ENCODE assay signal across 10 cellular contexts in the genomic region with DNA sequence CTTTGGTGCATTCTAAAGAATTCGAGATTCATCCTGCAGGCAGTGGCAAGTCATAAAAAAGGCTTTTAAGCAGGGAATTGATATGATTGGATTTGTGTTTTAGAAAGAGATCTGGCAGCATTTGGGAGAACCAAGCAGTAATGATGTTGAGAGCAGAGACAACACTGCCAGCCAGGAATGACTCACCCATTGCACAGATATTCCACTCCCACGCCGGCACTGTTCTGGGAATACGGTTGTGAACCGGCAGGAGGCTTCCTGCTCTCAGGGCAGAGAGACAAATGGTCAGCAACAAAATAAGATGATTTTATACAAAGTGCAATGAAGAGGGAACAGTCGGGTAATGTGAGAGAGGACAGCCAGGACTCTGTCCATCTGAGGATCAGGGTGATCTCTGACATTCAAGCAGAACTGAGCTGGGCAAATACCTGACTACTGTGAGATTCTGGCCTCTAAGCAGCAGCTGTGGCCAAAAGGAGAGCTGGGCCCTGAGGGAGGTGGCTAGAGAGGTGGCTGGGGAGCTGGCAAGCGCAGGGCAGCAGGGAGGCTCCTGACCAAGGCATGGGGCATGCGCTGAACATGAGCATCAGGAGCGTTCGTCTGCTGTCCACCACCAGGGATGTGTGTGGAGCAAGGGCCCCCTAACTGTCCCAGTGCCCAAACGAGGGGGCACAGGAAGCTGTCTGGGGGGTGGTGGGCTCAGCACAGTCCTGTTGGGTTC. TPM values are rescaled to one million over a fixed set of nuclear protein-coding genes. Genes with fewer than 3 reads are reported as not detected.
A peak's percentile ranks its signal among the peaks of the same experiment; 100 is the strongest.
DNase-seq lines count a peak whose midpoint lies in the region; ATAC-seq and TF ChIP-seq lines count a peak whose summit lies in the region.
"Had no signal": no experiment of that assay in that cellular context is flagged by ENCODE, and none has a peak within 500 bp of the region (broad histone marks: within the 10 kb centered on the region; RNA-seq: fewer than 3 reads in every experiment).

No MANE protein-coding gene starts in this region.

- H3K27me3 ChIP-seq in testis = no peaks in the 10 kb centered on the region
- H3K27me3 ChIP-seq: upper lobe of left lung had no signal

- no peaks in the 10 kb centered on the region for H3K9me3 ChIP-seq in testis
- H3K9me3 ChIP-seq: upper lobe of left lung had no signal

- H3K36me3 Mint-ChIP-seq in HFFc6 (ENCODE audit: low read depth) = no peaks in the 10 kb centered on the region
- H3K36me3 Mint-ChIP-seq in MCF 10A (ENCODE audit: insufficient read depth, unreplicated experiment) = peaks cover 5% of the 10 kb centered on the region

- H3K4me1 ChIP-seq in testis = peaks cover 4% of the 10 kb centered on the region

- ATAC-seq in left colon (no peak), GM21576 (IDR thresholded peaks at IDR 0.05; ENCODE audit: unreplicated experiment) (no peak)

- H3K27me3 Mint-ChIP-seq in HFFc6 (ENCODE audit: insufficient read depth) (peaks cover 3% of the 10 kb centered on the region; the same call in 1 of the 2 replicates), MCF 10A (ENCODE audit: insufficient read depth, unreplicated experiment) (no peaks in the 10 kb centered on the region)

- DNase-seq in HFFc6 = peak; percentile 86
- DNase-seq in MCF 10A (ENCODE audit: unreplicated experiment) = peak; percentile 93
- DNase-seq in hepatic stellate cell (ENCODE audit: low spot score) = peak; percentile 90
- DNase-seq in testis = peak; percentile 32
- no peak for DNase-seq in NCI-H1417 treated with DMSO at 0.1 percent for 48 hours (lab: John Stamatoyannopoulos, UW)
- no peak for DNase-seq in left colon
- no peak for DNase-seq in retina

- TF ChIP-seq CTCF in HFFc6 (IDR thresholded peaks at IDR 0.05) = peak; percentile 59
- peak; percentile 18 for TF ChIP-seq CTCF in MCF 10A (IDR thresholded peaks at IDR 0.05; ENCODE audit: unreplicated experiment)
- no peak for TF ChIP-seq CTCF in testis (IDR thresholded peaks at IDR 0.05)

- no peak for TF ChIP-seq POLR2A in testis (IDR thresholded peaks at IDR 0.05)

- H3K27ac Mint-ChIP-seq in HFFc6 (peak overlapping the region; percentile 91), MCF 10A (ENCODE audit: low read depth, unreplicated experiment) (no peak overlapping the region)
- H3K27ac Mint-ChIP-seq: nephron had no signal

- H3K27ac ChIP-seq in testis = no peak overlapping the region
- H3K27ac ChIP-seq: upper lobe of left lung had no signal

- H3K4me3 ChIP-seq in testis = no peak overlapping the region
- H3K4me3 ChIP-seq: upper lobe of left lung had no signal

- H3K4me3 Mint-ChIP-seq in HFFc6 (peak overlapping the region; percentile 68), MCF 10A (ENCODE audit: unreplicated experiment) (no peak overlapping the region)
- H3K4me3 Mint-ChIP-seq: nephron had no signal

- no peaks in the 10 kb centered on the region for H3K36me3 ChIP-seq in testis (ENCODE audit: low read depth, missing control alignments)
- H3K36me3 ChIP-seq: upper lobe of left lung had no signal

- POLR2A ChIA-PET in MCF 10A (lab: Yijun Ruan, JAX) = interaction anchor here (1.0 to 1.3 kb wide), 3 partner anchors 9 to 173 kb away, joined by 3 to 5 read pairs (median 4); no protein-coding TSS in a partner anchor

- intact Hi-C loops in MCF 10A (cut with micrococcal nuclease) (no loop called here), testis (cut with DNase I; ENCODE audit: low total_unique reads) (no loop called here), left colon (cut with DNase I, micrococcal nuclease) (no loop called here)

- WGBS in testis, 2 donors = 65 to 82% methylated on average over 11 of the region's 11 CpGs

- H3K9me3 Mint-ChIP-seq in HFFc6 = no peaks in the 10 kb centered on the region
- no peaks in the 10 kb centered on the region for H3K9me3 Mint-ChIP-seq in MCF 10A (ENCODE audit: unreplicated experiment)
- H3K9me3 Mint-ChIP-seq: nephron had no signal

- H3K4me1 Mint-ChIP-seq in HFFc6 (ENCODE audit: low read depth) (peaks cover 54% of the 10 kb centered on the region), MCF 10A (ENCODE audit: insufficient read depth, unreplicated experiment) (peaks cover 35% of the 10 kb centered on the region)

- BruUV-seq in MCF 10A (replicated peaks; lab: Mats Ljungman, UMichigan) = no TSS peak

- CTCF ChIA-PET in MCF 10A (lab: Yijun Ruan, JAX) = interaction anchor here (0.6 to 2.4 kb wide), 9 partner anchors 12 to 174 kb away, joined by 3 to 12 read pairs (median 4); no protein-coding TSS in a partner anchor

RNA-seq across cellular contexts. Expression of gene PLXNA1, which starts 56.1 kb away (rescaled TPM):
- 10 to 100 TPM; 40.8 to 56.1 (median 45.4) TPM for total RNA-seq in HFFc6 (2021; fragmentation: NEBNext Ultra II Directional; extraction: Animal tissue kit (Norgen Biotek cat#: 25700))
- 42.1 and 48.4 TPM in 2 replicates for total RNA-seq in MCF 10A (2022)
- total RNA-seq in testis = 10 to 100 TPM; 65.8 to 79.7 TPM
- polyA plus RNA-seq in testis (ENCODE audit: insufficient read depth, low read depth, low replicate concordance) = 29.3 TPM
- 10 to 100 TPM; 15.4 to 18.0 TPM for total RNA-seq in left colon

Comparison
In these comparisons a context has a peak if more than half of its experiments do, and no peak if none do; other contexts are left out.
1. DNase-seq: peak in HFFc6 (single experiment), MCF 10A (single experiment), hepatic stellate cell (single experiment) and testis (single experiment); none in NCI-H1417 treated with DMSO at 0.1 percent for 48 hours (single experiment), left colon (0 of 2) and retina (single experiment).
2. CTCF ChIP-seq: peak in HFFc6 (single experiment) and MCF 10A (single experiment); none in testis (0 of 3).